In the genomic region with DNA sequence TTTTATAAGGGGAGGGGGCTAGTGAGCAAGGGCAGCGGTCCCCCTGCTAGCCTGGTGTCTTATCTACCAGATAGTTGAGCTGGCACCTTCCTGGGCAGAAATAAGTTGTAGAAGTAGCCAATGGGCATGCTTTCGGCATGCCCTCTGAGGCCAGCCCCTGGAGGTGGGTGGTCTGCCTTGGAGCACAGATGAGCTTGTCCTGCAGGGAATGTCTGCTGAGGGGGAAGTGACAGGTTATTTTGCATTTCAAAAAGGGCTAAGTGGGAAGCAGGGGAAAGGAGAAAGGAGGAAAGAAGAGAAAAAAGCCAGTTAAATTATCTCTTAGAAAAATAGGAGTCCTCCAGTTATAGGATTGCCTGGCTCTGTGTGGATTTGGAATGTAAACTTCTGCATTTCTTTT, we compare ENCODE assay signal across 27 cellular contexts.
"Had no signal": no experiment of that assay in that cellular context is flagged by ENCODE, and none has a peak within 500 bp of the region (broad histone marks: within the 10 kb centered on the region; RNA-seq: fewer than 3 reads in every experiment).

No MANE protein-coding gene starts in this region.

- H3K27me3 ChIP-seq: ovary, tibial artery, uterus had no signal

- H3K27ac Mint-ChIP-seq: immature natural killer cell; mesothelial cell of epicardium; naive B cell; natural killer cell; nephron progenitor cell; stimulated activated effector memory CD8-positive, alpha-beta T cell treated with anti-CD3 and anti-CD28 coated beads, Interleukin-12 subunit alpha, Interleukin-12 subunit beta, amount 100 ng/mL, for 72 hours; stimulated activated naive CD8-positive, alpha-beta T cell treated with anti-CD3 and anti-CD28 coated beads, Interleukin-15, Interleukin-2, amounts not matched to agents 100 ng/mL and 50 ng/mL, for 24 hours; type B pancreatic cell had no signal

- FAIRE-seq: islet of Langerhans had no signal

- H3K27ac ChIP-seq: left ventricle myocardium inferior, ovary, prostate gland, skin epidermis, suprapubic skin, thoracic aorta, tibial artery, uterus had no signal

- H3K9me3 Mint-ChIP-seq: natural killer cell; stimulated activated naive CD8-positive, alpha-beta T cell treated with anti-CD3 and anti-CD28 coated beads, Interleukin-15, Interleukin-2, amounts not matched to agents 100 ng/mL and 50 ng/mL, for 24 hours had no signal

- H3K36me3 Mint-ChIP-seq: immature natural killer cell; mesothelial cell of epicardium; naive B cell; natural killer cell; stimulated activated effector memory CD8-positive, alpha-beta T cell treated with anti-CD3 and anti-CD28 coated beads, Interleukin-12 subunit alpha, Interleukin-12 subunit beta, amount 100 ng/mL, for 72 hours; type B pancreatic cell had no signal

- H3K36me3 ChIP-seq: left ventricle myocardium inferior, ovary, prostate gland, suprapubic skin, uterus had no signal

- H3K4me3 ChIP-seq: left ventricle myocardium inferior, lung, ovary, prostate gland, skin epidermis, suprapubic skin, thoracic aorta, tibial artery, uterus had no signal

- ATAC-seq: natural killer cell; right cardiac atrium; sciatic nerve; stimulated activated effector memory CD8-positive, alpha-beta T cell treated with anti-CD3 and anti-CD28 coated beads, Interleukin-12 subunit alpha, Interleukin-12 subunit beta, amount 100 ng/mL, for 72 hours had no signal

- DNase-seq: hypothalamus; immature natural killer cell; left ventricle myocardium inferior; mesendoderm; naive B cell; natural killer cell; nephron progenitor cell; ovary; retina; right cardiac atrium; stimulated activated CD4-positive, alpha-beta T cell treated with anti-CD3 and anti-CD28 coated beads, Interleukin-12 subunit alpha, Interleukin-12 subunit beta, amount 100 ng/mL, for 4 hours; stimulated activated CD4-positive, alpha-beta T cell treated with anti-CD3 and anti-CD28 coated beads, Interleukin-15, amount 100 ng/mL, for 24 hours; stimulated activated CD4-positive, alpha-beta T cell treated with anti-CD3 and anti-CD28 coated beads, Interleukin-4, amount 100 ng/mL, for 24 hours; stimulated activated naive CD4-positive, alpha-beta T cell; tibial artery; uterus had no signal

- H3K4me1 Mint-ChIP-seq: immature natural killer cell; naive B cell; natural killer cell; stimulated activated effector memory CD8-positive, alpha-beta T cell treated with anti-CD3 and anti-CD28 coated beads, Interleukin-12 subunit alpha, Interleukin-12 subunit beta, amount 100 ng/mL, for 72 hours had no signal

- H3K4me3 Mint-ChIP-seq: immature natural killer cell; mesothelial cell of epicardium; naive B cell; natural killer cell; nephron progenitor cell; stimulated activated effector memory CD8-positive, alpha-beta T cell treated with anti-CD3 and anti-CD28 coated beads, Interleukin-12 subunit alpha, Interleukin-12 subunit beta, amount 100 ng/mL, for 72 hours; stimulated activated naive CD8-positive, alpha-beta T cell treated with anti-CD3 and anti-CD28 coated beads, Interleukin-15, Interleukin-2, amounts not matched to agents 100 ng/mL and 50 ng/mL, for 24 hours; type B pancreatic cell had no signal

- H3K9me3 ChIP-seq: prostate gland, suprapubic skin, thoracic aorta, tibial artery, uterus had no signal

- H3K4me1 ChIP-seq: left ventricle myocardium inferior, prostate gland, suprapubic skin, tibial artery, uterus had no signal
